1 cellular context compared by ENCODE assay signal in the genomic region with DNA sequence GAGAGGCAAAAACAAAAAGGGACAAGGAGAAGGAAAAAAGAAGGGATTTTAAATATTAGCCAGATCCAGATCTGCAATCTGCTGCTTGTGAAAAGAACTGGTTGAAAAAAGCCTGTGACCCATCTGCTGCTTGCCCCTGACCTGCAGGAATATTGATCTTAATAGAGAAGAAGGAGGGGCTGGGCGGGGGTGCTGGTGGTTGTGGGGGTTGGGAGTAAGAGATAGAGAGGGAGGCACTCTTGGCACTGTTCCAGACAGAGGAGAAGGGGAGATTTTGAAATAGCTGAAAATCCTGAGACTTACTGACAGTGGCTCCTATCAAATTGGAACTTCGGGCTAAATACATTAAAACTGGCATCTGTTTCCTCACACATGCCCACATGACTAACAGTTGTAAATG.
TF ChIP-seq lines count a peak whose summit lies in the region.

No MANE protein-coding gene starts in this region.

TF ChIP-seq in H1, 55 proteins besides CTCF, POLR2A, EP300 and RAD21 (continued from another document):
- no peak for TF ChIP-seq RNF2 (IDR thresholded peaks at IDR 0.05; ENCODE audit: borderline replicate concordance, low read depth, low read length, missing control alignments, poor library complexity, severe bottlenecking)
- no peak for TF ChIP-seq POU5F1 (IDR thresholded peaks at IDR 0.05; ENCODE audit: low read depth, low read length)
